In the genomic region with DNA sequence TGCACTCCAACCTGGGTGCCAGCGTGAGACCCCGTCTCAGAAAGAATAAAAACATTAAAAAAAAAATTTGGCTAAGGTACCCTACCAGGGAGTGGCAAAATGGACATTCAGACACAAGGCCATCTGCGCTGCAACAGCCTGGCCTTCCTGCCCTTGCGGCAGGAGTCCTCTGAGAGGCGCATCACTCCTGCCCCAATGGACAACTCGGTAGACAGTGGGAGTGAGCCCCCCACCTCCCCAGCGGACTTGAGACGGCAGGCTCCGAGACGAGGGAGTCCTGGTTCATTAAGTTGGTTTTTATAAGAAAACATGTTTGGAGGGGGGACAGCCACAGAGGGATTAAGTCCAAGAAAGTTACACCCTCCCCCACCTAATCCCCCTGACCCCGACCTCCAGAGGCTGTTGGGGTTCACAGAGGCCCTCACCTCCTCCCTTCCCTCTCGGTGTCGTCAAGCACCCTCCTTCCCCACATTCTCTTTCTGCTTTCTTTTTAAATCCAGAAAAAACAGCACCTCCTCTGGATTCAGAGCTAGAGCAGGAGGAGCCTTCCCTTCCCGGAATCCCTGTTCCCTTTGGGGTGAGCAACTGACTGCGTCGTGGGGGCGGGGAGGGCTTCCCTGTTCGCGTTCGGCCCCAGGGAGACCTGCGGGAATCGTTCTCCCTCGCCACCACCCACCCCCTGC, we compare ENCODE assay signal across 8 cellular contexts. TPM values are rescaled to one million over a fixed set of nuclear protein-coding genes. Genes with fewer than 3 reads are reported as not detected.
A peak's percentile ranks its signal among the peaks of the same experiment; 100 is the strongest.
DNase-seq lines count a peak whose midpoint lies in the region; ATAC-seq, FAIRE-seq and TF ChIP-seq lines count a peak whose summit lies in the region.

No MANE protein-coding gene starts in this region.

- H3K9me3 ChIP-seq in PC-9 (ENCODE audit: insufficient read depth, low read depth) (no peaks in the 10 kb centered on the region), H1 (ENCODE audit: insufficient read depth in 2 of 2, low read depth in 1 of 2, low read length in 1 of 2) (no peaks in the 10 kb centered on the region)

- CTCF ChIA-PET in PC-9 (lab: Charles Lee), result interaction anchor here (2.1 kb wide), 1 partner anchor 39 kb away, joined by 6 read pairs; no protein-coding TSS in a partner anchor
- CTCF ChIA-PET in H1 (lab: Charles Lee; ENCODE audit: partially characterized antibody), result interaction anchor here (0.8 to 24.9 kb wide), 14 partner anchors 13 to 111 kb away, joined by 3 to 532 read pairs (median 4); a partner anchor contains a TSS

- no peak overlapping the region for H3K14ac ChIP-seq in H1 (ENCODE audit: insufficient read length)

- H3K36me3 ChIP-seq in GM06990 (ENCODE audit: control insufficient read depth, insufficient read depth, low read length), result no peaks in the 10 kb centered on the region
- no peaks in the 10 kb centered on the region for H3K36me3 ChIP-seq in PC-9 (ENCODE audit: low read depth)
- H3K36me3 ChIP-seq in H1 (ENCODE audit: control insufficient read depth in 2 of 4, insufficient read depth in 4 of 4, low read length in 3 of 4), result peaks cover 0 to 18% (median 4%) of the 10 kb centered on the region in 4 experiments; a peak in 5 of 8 replicates

- peak overlapping the region; percentile 90 for H4K8ac ChIP-seq in H1 (ENCODE audit: extremely low read depth, insufficient read depth, low read length)

- TF ChIP-seq POLR2A in H1 (IDR thresholded peaks at IDR 0.05; ENCODE audit: control extremely low read depth in 1 of 2, low read depth in 2 of 2, low read length in 2 of 2), result no peak

- peak overlapping the region; percentile 67 for H3K4me3 ChIP-seq in GM06990 (replicated peaks; ENCODE audit: low read depth, low read length)
- H3K4me3 ChIP-seq in PC-9, result peak overlapping the region; percentile 80
- H3K4me3 ChIP-seq in H1 (ENCODE audit: extremely low read depth in 1 of 4, insufficient read depth in 2 of 4, low read depth in 3 of 4, low read length in 4 of 4), result peak overlapping the region; percentile 36 to 90 (median 84)

- H3K4ac ChIP-seq in H1 (replicated peaks; ENCODE audit: insufficient read length, low read depth, low read length), result peak overlapping the region; percentile 57

- peak overlapping the region; percentile 61; the same call in 1 of the 2 replicates for H2BK15ac ChIP-seq in H1 (ENCODE audit: low read length)

- peak overlapping the region; percentile 97 for H3K4me2 ChIP-seq in PC-9
- H3K4me2 ChIP-seq in H1 (ENCODE audit: insufficient read depth in 1 of 2, low read depth in 2 of 2, low read length in 2 of 2), result peak overlapping the region; percentile 61 to 97

- no peak for TF ChIP-seq CTCF in GM06990 (IDR thresholded peaks at IDR 0.05; ENCODE audit: insufficient read depth, low read length, poor library complexity, severe bottlenecking)
- no peak for TF ChIP-seq CTCF in PC-9 (conservative IDR thresholded peaks at IDR 0.05)
- TF ChIP-seq CTCF in H1 (IDR thresholded peaks at IDR 0.05; ENCODE audit: control extremely low read depth in 1 of 3, insufficient read depth in 1 of 3, low read depth in 1 of 3, low read length in 3 of 3), result peak in 2 of 3 experiments; percentile 21 to 53; a peak in 3 of 4 replicates
- no peak for TF ChIP-seq CTCF in natural killer cell (IDR thresholded peaks at IDR 0.05)
- TF ChIP-seq CTCF in GM13976 (IDR thresholded peaks at IDR 0.05; ENCODE audit: borderline replicate concordance, control extremely low read depth, extremely low read depth, insufficient read depth, missing control alignments), result no peak

- no peak overlapping the region for H3K23ac ChIP-seq in H1 (ENCODE audit: insufficient read length)

- peak overlapping the region; percentile 93 to 95 for H3K27ac Mint-ChIP-seq in natural killer cell

- FAIRE-seq in H1 (lab: Jason Lieb, UNC), result no peak

- no peak overlapping the region for H2BK120ac ChIP-seq in H1 (replicated peaks; ENCODE audit: low read depth, low read length)

- ATAC-seq in natural killer cell (no peak), GM21619 (IDR thresholded peaks at IDR 0.05; ENCODE audit: unreplicated experiment) (no peak)

- H3K56ac ChIP-seq in H1 (replicated peaks; ENCODE audit: insufficient read length, low read depth, low read length), result peak overlapping the region; percentile 79

- TF ChIP-seq RAD21 in H1 (IDR thresholded peaks at IDR 0.05 in 1 of 2, conservative IDR thresholded peaks at IDR 0.05 in 1 of 2; ENCODE audit: low read depth in 2 of 2, low read length in 2 of 2), result peak; percentile 38 to 46; a peak in 2 of 4 replicates

- peaks cover 6% of the 10 kb centered on the region for H3K4me1 ChIP-seq in PC-9 (replicated peaks; ENCODE audit: insufficient read depth)
- peaks cover 0 to 11% (median 7%) of the 10 kb centered on the region in 4 experiments; a peak in 6 of 7 replicates for H3K4me1 ChIP-seq in H1 (replicated peaks in 1 of 4; ENCODE audit: control insufficient read depth in 3 of 4, insufficient read depth in 4 of 4, low read length in 3 of 4)

- peak overlapping the region; percentile 85 for H4K91ac ChIP-seq in H1 (replicated peaks; ENCODE audit: insufficient read length, low read length)

- peaks cover 33 to 57% of the 10 kb centered on the region in 2 donors for H3K4me1 Mint-ChIP-seq in natural killer cell

- no peaks in the 10 kb centered on the region for H3K27me3 Mint-ChIP-seq in natural killer cell (ENCODE audit: low read depth in 2 of 2)

- peak overlapping the region; percentile 38 for H3K18ac ChIP-seq in H1 (ENCODE audit: extremely low read depth, low read length)

- peak overlapping the region; percentile 93 for H3K4me3 Mint-ChIP-seq in natural killer cell

- no TSS peak for BruUV-seq in PC-9 (replicated peaks; lab: Mats Ljungman, UMichigan)

- no peak overlapping the region for H2AK5ac ChIP-seq in H1 (ENCODE audit: low read depth, low read length)

- intact Hi-C loops in PC-9 (cut with micrococcal nuclease; ENCODE audit: unreplicated experiment) (loop anchor here (1.0 kb wide), 2 partner anchors 40 to 112 kb away; a partner anchor contains a TSS), natural killer cell (cut with micrococcal nuclease) (loop anchor here (1.0 to 2.0 kb wide), 3 partner anchors 39 to 112 kb away; a partner anchor contains a TSS)

- DNase-seq in GM06990 (ENCODE audit: extremely low read depth, insufficient read length) (no peak), PC-9 (no peak), H1 (ENCODE audit: low read depth in 1 of 2, low spot score in 2 of 2) (no peak), natural killer cell (no peak), HCEC 1CT (no peak), NCI-H1048 (lab: John Stamatoyannopoulos, UW) (no peak), GM13976 (ENCODE audit: low spot score) (no peak)

- peaks cover 19% of the 10 kb centered on the region for H3K23me2 ChIP-seq in H1 (ENCODE audit: low read depth, low read length)

- H3K9me3 Mint-ChIP-seq in natural killer cell, result no peaks in the 10 kb centered on the region

- peak overlapping the region; percentile 81 for H3K27ac ChIP-seq in PC-9
- H3K27ac ChIP-seq in H1 (ENCODE audit: low read depth, low read length), result peak overlapping the region; percentile 69; the same call in 1 of the 2 replicates

- peak overlapping the region; percentile 90; the same call in 1 of the 2 replicates for H2BK5ac ChIP-seq in H1 (ENCODE audit: low read depth, low read length)

- H3K27me3 ChIP-seq in GM06990 (replicated peaks; ENCODE audit: control insufficient read depth, insufficient read depth, low read length), result no peaks in the 10 kb centered on the region; the same call in 1 of the 2 replicates
- no peaks in the 10 kb centered on the region for H3K27me3 ChIP-seq in PC-9 (ENCODE audit: insufficient read depth, low read depth)
- H3K27me3 ChIP-seq in H1 (replicated peaks in 1 of 4; ENCODE audit: control insufficient read depth in 3 of 4, extremely low read depth in 1 of 4, insufficient read depth in 3 of 4, low read length in 3 of 4), result peaks cover 0 to 15% (median 13%) of the 10 kb centered on the region in 4 experiments; a peak in 5 of 7 replicates

- peak overlapping the region; percentile 51 for H4K5ac ChIP-seq in H1 (ENCODE audit: insufficient read length, low read depth, low read length)

- POLR2A ChIA-PET in PC-9 (lab: Charles Lee; ENCODE audit: unreplicated experiment) (interaction anchor here (0.5 to 0.7 kb wide), 4 partner anchors 35 to 391 kb away, joined by 3 to 8 read pairs (median 4); no protein-coding TSS in a partner anchor), H1 (lab: Charles Lee; ENCODE audit: partially characterized antibody) (interaction anchor here (0.6 to 15.1 kb wide), 14 partner anchors 7 to 193 kb away, joined by 3 to 294 read pairs (median 22); a partner anchor contains a TSS)

- H2AFZ ChIP-seq in PC-9 (peak overlapping the region; percentile 79), H1 (ENCODE audit: low read length) (peak overlapping the region; percentile 37; the same call in 1 of the 2 replicates)

- WGBS in H1 (ENCODE audit: extremely low coverage in 1 of 2, insufficient coverage in 1 of 2, insufficient read length in 1 of 2, insufficient replicate concordance in 2 of 2, low coverage in 1 of 2, low lambda C conversion rate in 2 of 2, missing lambda C conversion rate in 1 of 2), 2 experiments, result 19% methylated on average over 20 of the region's 23 CpGs; no CpG with 5 or more reads in 1 of the 2 experiments

- no peaks in the 10 kb centered on the region for H3K9me2 ChIP-seq in PC-9 (ENCODE audit: insufficient read depth)

- H3K9ac ChIP-seq in H1 (replicated peaks in 1 of 4; ENCODE audit: extremely low read depth in 1 of 4, low read depth in 3 of 4, low read length in 3 of 4), result peak overlapping the region in 3 of 4 experiments; percentile 26 to 80 (median 79); a peak in 6 of 7 replicates

- peaks cover 4% of the 10 kb centered on the region; the same call in 1 of the 2 replicates for H3F3A ChIP-seq in PC-9 (ENCODE audit: insufficient read depth, low read depth)

- in situ Hi-C loops in GM13976 (cut with MboI; ENCODE audit: low sequenced_read_pairs, unreplicated experiment), result no loop called here

- H2BK20ac ChIP-seq in H1 (ENCODE audit: low read length), result no peak overlapping the region

- no peaks in the 10 kb centered on the region for H3K36me3 Mint-ChIP-seq in natural killer cell

- H3K79me1 ChIP-seq in H1 (ENCODE audit: low read depth, low read length), result no peaks in the 10 kb centered on the region; the same call in 1 of the 2 replicates

- H3K79me2 ChIP-seq in PC-9 (ENCODE audit: low read depth), result no peaks in the 10 kb centered on the region
- H3K79me2 ChIP-seq in H1 (ENCODE audit: control insufficient read depth in 1 of 2, insufficient read depth in 2 of 2, low read length in 2 of 2), result peaks cover 0 to 4% of the 10 kb centered on the region in 2 experiments; a peak in 1 of 4 replicates

- H4K20me1 ChIP-seq in PC-9 (ENCODE audit: insufficient read depth) (peaks cover 18% of the 10 kb centered on the region), H1 (replicated peaks in 1 of 2; ENCODE audit: control insufficient read depth in 1 of 2, insufficient read depth in 2 of 2, low read length in 2 of 2) (peaks cover 11 to 16% of the 10 kb centered on the region in 2 experiments)

- no peak overlapping the region for H2BK12ac ChIP-seq in H1 (ENCODE audit: low read depth, low read length)

- TF ChIP-seq EP300 in H1 (IDR thresholded peaks at IDR 0.05; ENCODE audit: borderline replicate concordance in 1 of 2, low read depth in 2 of 2, low read length in 2 of 2), result no peak

RNA-seq across cellular contexts. Expression of a gene that starts 1.8 kb away (rescaled TPM):
- total RNA-seq in PC-9 (2021) (24.7 and 31.0 TPM in 2 replicates), natural killer cell (100 to 1,000 TPM in 1 of 3 donors, 10 to 100 TPM in 2; 52.1 to 137 (median 84.8) TPM)
- 35.5 and 39.6 TPM in 2 replicates for total RNA-seq in H1 (2021; fragmentation: NEBNext Ultra II Directional; extraction: Animal tissue kit (Norgen Biotek cat#: 25700))
- polyA plus RNA-seq in H1 (2011; rRNA removed), result 16.2 and 36.0 TPM in 2 replicates
- 10.2 TPM for polyA plus RNA-seq in H1 (2011; cell fraction: cytosol; rRNA removed)
- 69.1 TPM for polyA plus RNA-seq in H1 (2011; cell fraction: nucleus; rRNA removed)
- polyA plus RNA-seq in H1 (2012, experiment 1 of 2), result 43.9 to 75.3 TPM (median 58.9 TPM) in 4 replicates
- polyA plus RNA-seq in H1 (2012, experiment 2 of 2), result 61.0 TPM
- polyA plus RNA-seq in H1 (2013, experiment 1 of 2), result 5.5 TPM
- polyA plus RNA-seq in H1 (2013, experiment 2 of 2), result 5.1 TPM
- 7.8 and 16.3 TPM in 2 replicates for polyA minus RNA-seq in H1 (2011; rRNA and poly(A)+ RNA removed)
- polyA minus RNA-seq in H1 (2011; cell fraction: cytosol; rRNA and poly(A)+ RNA removed), result 22.8 TPM
- polyA minus RNA-seq in H1 (2011; cell fraction: nucleus; rRNA and poly(A)+ RNA removed), result 79.4 TPM

RNA-seq across cellular contexts. Expression of a gene that starts 24.6 kb away (rescaled TPM):
- total RNA-seq in PC-9 (2021), result 0.87 and 1.3 TPM in 2 replicates
- 40.2 and 41.4 TPM in 2 replicates for total RNA-seq in H1 (2021; fragmentation: NEBNext Ultra II Directional; extraction: Animal tissue kit (Norgen Biotek cat#: 25700))
- 26.5 and 44.7 TPM in 2 replicates for polyA plus RNA-seq in H1 (2011; rRNA removed)
- polyA plus RNA-seq in H1 (2011; cell fraction: cytosol; rRNA removed), result 38.9 TPM
- polyA plus RNA-seq in H1 (2011; cell fraction: nucleus; rRNA removed), result 64.2 TPM
- 29.7 to 48.4 TPM (median 41.9 TPM) in 4 replicates for polyA plus RNA-seq in H1 (2012, experiment 1 of 2)
- 34.3 TPM for polyA plus RNA-seq in H1 (2012, experiment 2 of 2)
- 29.8 TPM for polyA plus RNA-seq in H1 (2013, experiment 1 of 2)
- polyA plus RNA-seq in H1 (2013, experiment 2 of 2), result 32.6 TPM
- polyA minus RNA-seq in H1 (2011; rRNA and poly(A)+ RNA removed), result 39.8 and 60.9 TPM in 2 replicates
- 26.1 TPM for polyA minus RNA-seq in H1 (2011; cell fraction: cytosol; rRNA and poly(A)+ RNA removed)
- polyA minus RNA-seq in H1 (2011; cell fraction: nucleus; rRNA and poly(A)+ RNA removed), result 15.0 TPM
- under 1 TPM; 0.28 to 0.79 (median 0.66) TPM for total RNA-seq in natural killer cell

Comparison
In these comparisons a context has a peak if more than half of its experiments do, and no peak if none do; other contexts are left out.
1. CTCF ChIP-seq: peak in H1 (2 of 3); none in GM06990 (single experiment), PC-9 (single experiment), natural killer cell (single experiment) and GM13976 (single experiment).
2. RNA of a gene that starts 24.6 kb away (total RNA-seq): 40.2 to 41.4 TPM in H1; 0.87 to 1.3 TPM in PC-9 and 0.28 to 0.79 TPM in natural killer cell; every median in the first group is over 10 times any median in the second.
3. Peak in every context shown above with its lines, with median percentiles within 50 percentile points of each other: H3K4me3 ChIP-seq.